ENCODE assay signal across 10 cellular contexts in the genomic region with DNA sequence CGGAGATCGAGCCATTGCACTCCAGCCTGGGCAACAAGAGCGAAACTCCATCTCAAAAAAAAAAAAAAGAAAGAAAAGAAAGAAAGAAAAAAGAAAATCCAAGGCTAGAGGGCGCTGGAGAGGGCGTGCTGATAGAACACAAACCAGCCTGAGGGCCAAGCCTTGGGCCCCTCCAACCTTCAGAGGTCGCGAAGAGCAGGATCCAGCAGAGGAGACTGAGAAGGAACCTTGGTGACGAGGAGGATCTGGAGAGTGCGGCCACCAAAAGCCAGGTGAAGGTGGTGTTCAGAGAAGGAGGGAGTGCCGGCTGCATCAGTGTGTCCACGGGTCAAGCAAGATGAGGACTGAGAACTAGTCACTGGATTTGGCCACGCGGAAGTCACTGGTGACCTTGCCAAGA. TPM values are rescaled to one million over a fixed set of nuclear protein-coding genes. Genes with fewer than 3 reads are reported as not detected.
DNase-seq lines count a peak whose midpoint lies in the region; ATAC-seq and TF ChIP-seq lines count a peak whose summit lies in the region.
"Had no signal": no experiment of that assay in that cellular context is flagged by ENCODE, and none has a peak within 500 bp of the region (broad histone marks: within the 10 kb centered on the region; RNA-seq: fewer than 3 reads in every experiment).

No MANE protein-coding gene starts in this region.

- no peaks in the 10 kb centered on the region for H3K36me3 Mint-ChIP-seq in endodermal cell (ENCODE audit: low read depth)
- no peaks in the 10 kb centered on the region for H3K36me3 Mint-ChIP-seq in stimulated activated effector memory CD8-positive, alpha-beta T cell treated with anti-CD3 and anti-CD28 coated beads, Interleukin-12 subunit alpha, Interleukin-12 subunit beta, amount 100 ng/mL, for 72 hours
- H3K36me3 Mint-ChIP-seq: activated naive CD4-positive, alpha-beta T cell treated with anti-CD3 and anti-CD28 coated beads, Interleukin-2, amount 50 U/mL, for 24 hours had no signal

- 59 to 63% methylated on average over 9 to 12 of the region's 13 CpGs for WGBS in endodermal cell (ENCODE audit: insufficient coverage in 1 of 2, insufficient read length in 1 of 2), 2 experiments

- DNase-seq in activated naive CD4-positive, alpha-beta T cell treated with Interleukin-2 at 50 U/mL for 16 hours: peak; percentile 19
- DNase-seq in activated naive CD4-positive, alpha-beta T cell (lab: John Stamatoyannopoulos, UW): no peak
- DNase-seq in OCI-M1 (lab: John Stamatoyannopoulos, UW): peak; percentile 64
- DNase-seq in endodermal cell: peak; percentile 81
- no peak for DNase-seq in stimulated activated effector memory CD8-positive, alpha-beta T cell treated with anti-CD3 and anti-CD28 coated beads, Interleukin-12 subunit alpha, Interleukin-12 subunit beta, amount 100 ng/mL, for 72 hours (ENCODE audit: low spot score in 2 of 2)
- DNase-seq in SIG-M5 (lab: John Stamatoyannopoulos, UW): no peak
- no peak for DNase-seq in kidney glomerular epithelial cell (lab: John Stamatoyannopoulos, UW)
- DNase-seq: GF-D8 had no signal

- no peaks in the 10 kb centered on the region for H3K9me3 Mint-ChIP-seq in endodermal cell
- no peaks in the 10 kb centered on the region for H3K9me3 Mint-ChIP-seq in stimulated activated effector memory CD8-positive, alpha-beta T cell treated with anti-CD3 and anti-CD28 coated beads, Interleukin-12 subunit alpha, Interleukin-12 subunit beta, amount 100 ng/mL, for 72 hours
- H3K9me3 Mint-ChIP-seq: activated naive CD4-positive, alpha-beta T cell treated with anti-CD3 and anti-CD28 coated beads, Interleukin-2, amount 50 U/mL, for 24 hours had no signal

- H3K9ac ChIP-seq in endodermal cell (ENCODE audit: extremely low read depth, low read length, poor library complexity, severe bottlenecking): no peak overlapping the region

- peak; percentile 73 for TF ChIP-seq CTCF in endodermal cell (conservative IDR thresholded peaks at IDR 0.05)

- peaks cover 37% of the 10 kb centered on the region for H3K27me3 Mint-ChIP-seq in endodermal cell (ENCODE audit: insufficient read depth)
- H3K27me3 Mint-ChIP-seq: activated naive CD4-positive, alpha-beta T cell treated with anti-CD3 and anti-CD28 coated beads, Interleukin-2, amount 50 U/mL, for 24 hours had no signal

- H3K9me3 ChIP-seq in endodermal cell (ENCODE audit: control insufficient read depth, low read length): no peaks in the 10 kb centered on the region

- H3K4me3 Mint-ChIP-seq in endodermal cell: no peak overlapping the region
- no peak overlapping the region for H3K4me3 Mint-ChIP-seq in stimulated activated effector memory CD8-positive, alpha-beta T cell treated with anti-CD3 and anti-CD28 coated beads, Interleukin-12 subunit alpha, Interleukin-12 subunit beta, amount 100 ng/mL, for 72 hours
- H3K4me3 Mint-ChIP-seq: activated naive CD4-positive, alpha-beta T cell treated with anti-CD3 and anti-CD28 coated beads, Interleukin-2, amount 50 U/mL, for 24 hours had no signal

- no peaks in the 10 kb centered on the region for H3K36me3 ChIP-seq in endodermal cell (ENCODE audit: control insufficient read depth, insufficient read depth, low read length)

- H3K4me1 Mint-ChIP-seq in endodermal cell: peaks cover 10% of the 10 kb centered on the region
- peaks cover 21% of the 10 kb centered on the region for H3K4me1 Mint-ChIP-seq in stimulated activated effector memory CD8-positive, alpha-beta T cell treated with anti-CD3 and anti-CD28 coated beads, Interleukin-12 subunit alpha, Interleukin-12 subunit beta, amount 100 ng/mL, for 72 hours

- ATAC-seq in stimulated activated effector memory CD8-positive, alpha-beta T cell treated with anti-CD3 and anti-CD28 coated beads, Interleukin-12 subunit alpha, Interleukin-12 subunit beta, amount 100 ng/mL, for 72 hours: no peak
- no peak for ATAC-seq in HG03095 (IDR thresholded peaks at IDR 0.05; ENCODE audit: unreplicated experiment)

- no peak overlapping the region for H3K27ac ChIP-seq in endodermal cell (ENCODE audit: low read depth, low read length)

- no peaks in the 10 kb centered on the region for H3K4me1 ChIP-seq in endodermal cell (ENCODE audit: control insufficient read depth, insufficient read depth, low read length)

- H3K27me3 ChIP-seq in endodermal cell (ENCODE audit: control insufficient read depth, insufficient read depth, low read length, poor library complexity, severe bottlenecking): peaks cover 17% of the 10 kb centered on the region

- no peak overlapping the region for H3K4me3 ChIP-seq in endodermal cell (ENCODE audit: low read length)

- no peak overlapping the region for H3K27ac Mint-ChIP-seq in endodermal cell
- H3K27ac Mint-ChIP-seq in stimulated activated effector memory CD8-positive, alpha-beta T cell treated with anti-CD3 and anti-CD28 coated beads, Interleukin-12 subunit alpha, Interleukin-12 subunit beta, amount 100 ng/mL, for 72 hours: peak overlapping the region; percentile 23
- H3K27ac Mint-ChIP-seq: activated naive CD4-positive, alpha-beta T cell treated with anti-CD3 and anti-CD28 coated beads, Interleukin-2, amount 50 U/mL, for 24 hours had no signal

RNA-seq across cellular contexts. Expression of a gene that starts 4.1 kb away (rescaled TPM):
- 100 to 1,000 TPM; 438 to 443 TPM for total RNA-seq in endodermal cell
- 270 TPM for polyA plus RNA-seq in endodermal cell (2013, experiment 1 of 2)
- 306 TPM for polyA plus RNA-seq in endodermal cell (2013, experiment 2 of 2)

Comparison
In these comparisons a context has a peak if more than half of its experiments do, and no peak if none do; other contexts are left out.
1. DNase-seq: peak in activated naive CD4-positive, alpha-beta T cell treated with Interleukin-2 at 50 U/mL for 16 hours (single experiment), OCI-M1 (single experiment) and endodermal cell (single experiment); none in activated naive CD4-positive, alpha-beta T cell (0 of 4), stimulated activated effector memory CD8-positive, alpha-beta T cell treated with anti-CD3 and anti-CD28 coated beads, Interleukin-12 subunit alpha, Interleukin-12 subunit beta, amount 100 ng/mL, for 72 hours (0 of 2), SIG-M5 (single experiment) and kidney glomerular epithelial cell (single experiment).